ENCODE assay signal across 8 cellular contexts in the genomic region with DNA sequence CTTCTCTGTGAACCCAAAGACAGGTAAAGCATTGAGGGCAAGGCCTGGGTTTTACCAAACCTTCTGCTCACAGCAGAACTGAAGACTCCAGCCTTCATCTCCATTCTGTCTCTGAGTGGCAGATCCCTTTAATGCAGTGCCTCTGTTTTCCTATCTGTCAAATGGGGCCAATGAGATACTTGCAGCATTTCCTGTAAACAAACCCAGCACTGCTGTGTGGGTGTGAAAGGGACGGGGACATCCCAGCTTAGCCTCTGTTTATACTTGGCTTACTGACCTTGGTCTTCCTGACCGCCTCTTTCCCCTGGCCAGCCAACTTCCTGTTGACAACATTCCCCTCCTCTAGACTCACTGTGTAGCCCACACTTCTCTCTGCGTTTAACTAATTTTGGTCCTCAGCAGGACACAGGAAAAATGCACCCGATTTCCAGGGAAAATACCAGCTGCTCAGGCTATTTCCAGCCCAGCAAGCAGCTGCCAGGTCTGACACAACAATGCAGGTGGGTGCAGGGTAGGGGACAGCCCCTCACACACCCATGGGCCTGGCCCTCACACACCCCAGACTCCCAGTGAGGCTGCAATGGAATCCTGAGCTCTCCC.
A peak's percentile ranks its signal among the peaks of the same experiment; 100 is the strongest.
DNase-seq lines count a peak whose midpoint lies in the region; ATAC-seq and TF ChIP-seq lines count a peak whose summit lies in the region.

No MANE protein-coding gene starts in this region.

- intact Hi-C loops in body of pancreas (cut with DNase I) (no loop called here), lower leg skin (cut with DNase I; ENCODE audit: low total_unique reads) (loop anchor here (5.0 to 10.0 kb wide), 2 partner anchors 105 to 1893 kb away; a partner anchor contains a TSS), tibial artery (cut with DNase I; ENCODE audit: low total_unique reads) (no loop called here)

- DNase-seq in activated CD8-positive, alpha-beta memory T cell treated with anti-CD3 and anti-CD28 coated beads for 24 hours, result peak; percentile 57
- DNase-seq in activated CD8-positive, alpha-beta memory T cell treated with anti-CD3 and anti-CD28 coated beads, Interleukin-2, amount 50 U/mL, for 48 hours, result no peak
- DNase-seq in body of pancreas (peak; percentile 28 to 62 (median 33)), lower leg skin (ENCODE audit: low spot score in 2 of 2) (peak; percentile 48 to 88), tibial artery (peak in 1 of 2 donors; percentile 57), globus pallidus (ENCODE audit: low spot score) (no peak), iPS-NIHi7 (ENCODE audit: extremely low spot score) (no peak)

- H3K4me1 ChIP-seq in body of pancreas, result peaks cover 8% of the 10 kb centered on the region
- peaks cover 0 to 31% (median 14%) of the 10 kb centered on the region in 4 donors for H3K4me1 ChIP-seq in tibial artery

- H3K9me3 ChIP-seq in body of pancreas (no peaks in the 10 kb centered on the region), tibial artery (no peaks in the 10 kb centered on the region)

- H3K27ac ChIP-seq in body of pancreas (peak overlapping the region in 2 of 4 donors; percentile 23 to 34), tibial artery (peak overlapping the region; percentile 54 to 63)

- 41 to 42% methylated on average over 4 of the region's 4 CpGs for WGBS in body of pancreas, 2 donors
- 45 to 54% methylated on average over 4 of the region's 4 CpGs for WGBS in lower leg skin, 2 donors

- TF ChIP-seq POLR2A in body of pancreas (IDR thresholded peaks at IDR 0.05) (no peak), lower leg skin (IDR thresholded peaks at IDR 0.05) (no peak)

- H3K27me3 ChIP-seq in body of pancreas (no peaks in the 10 kb centered on the region), tibial artery (no peaks in the 10 kb centered on the region)

- H3K4me3 ChIP-seq in body of pancreas (no peak overlapping the region), lower leg skin (ENCODE audit: low read depth, poor library complexity, severe bottlenecking) (no peak overlapping the region), tibial artery (no peak overlapping the region)

- ATAC-seq in body of pancreas (peak; percentile 56), HG03460 (IDR thresholded peaks at IDR 0.05; ENCODE audit: unreplicated experiment) (no peak)

- TF ChIP-seq CTCF in body of pancreas (IDR thresholded peaks at IDR 0.05) (no peak), lower leg skin (IDR thresholded peaks at IDR 0.05) (peak in 1 of 3 donors; percentile 73), tibial artery (IDR thresholded peaks at IDR 0.05) (no peak)

- no peaks in the 10 kb centered on the region for H3K36me3 ChIP-seq in body of pancreas (replicated peaks in 1 of 2; ENCODE audit: insufficient read depth in 1 of 2, low read depth in 2 of 2)
- H3K36me3 ChIP-seq in tibial artery, result no peaks in the 10 kb centered on the region

Comparison
In these comparisons a context has a peak if more than half of its experiments do, and no peak if none do; other contexts are left out.
1. DNase-seq: peak in activated CD8-positive, alpha-beta memory T cell treated with anti-CD3 and anti-CD28 coated beads for 24 hours (single experiment), body of pancreas (4 of 4) and lower leg skin (2 of 2); none in activated CD8-positive, alpha-beta memory T cell treated with anti-CD3 and anti-CD28 coated beads, Interleukin-2, amount 50 U/mL, for 48 hours (single experiment), globus pallidus (single experiment) and iPS-NIHi7 (single experiment).